Comparison of ENCODE assay signal across 13 cellular contexts in genomic region chr15:32823750-32824149, GRCh38.
"Had no signal": no experiment of that assay in that cellular context is flagged by ENCODE, and none has a peak within 500 bp of the region (broad histone marks: within the 10 kb centered on the region; RNA-seq: fewer than 3 reads in every experiment).

No MANE protein-coding gene starts in this region.

- H3K4me3 ChIP-seq: cardiac muscle cell, tibial artery had no signal

- H3K36me3 ChIP-seq: cardiac muscle cell, tibial artery had no signal

- DNase-seq: activated CD4-positive, alpha-beta memory T cell treated with anti-CD3 and anti-CD28 coated beads, Interleukin-2, amount 10 ng/mL, durations not matched to agents 7 days and 5 days; activated CD4-positive, alpha-beta T cell treated with anti-CD3 and anti-CD28 coated beads for 48 hours; activated CD4-positive, CD25-positive, alpha-beta regulatory T cell; activated CD8-positive, alpha-beta memory T cell treated with anti-CD3 and anti-CD28 coated beads, Interleukin-2, amount 10 ng/mL, durations not matched to agents 7 days and 5 days; dermis blood vessel endothelial cell; effector memory CD4-positive, alpha-beta T cell; mesendoderm; naive thymus-derived CD8-positive, alpha-beta T cell; stimulated activated naive CD8-positive, alpha-beta T cell treated with anti-CD3 and anti-CD28 coated beads, Interleukin-15, Interleukin-2, amounts not matched to agents 100 U/mL and 50 U/mL, for 24 hours; substantia nigra; tibial artery had no signal

- H3K9me3 ChIP-seq: tibial artery had no signal

- H3K27me3 ChIP-seq: cardiac muscle cell, tibial artery had no signal

- ATAC-seq: activated CD8-positive, alpha-beta memory T cell treated with anti-CD3 and anti-CD28 coated beads, Interleukin-2, amount 10 ng/mL, durations not matched to agents 7 days and 5 days; naive thymus-derived CD8-positive, alpha-beta T cell; stimulated activated naive CD8-positive, alpha-beta T cell treated with anti-CD3 and anti-CD28 coated beads, Interleukin-15, Interleukin-2, amounts not matched to agents 100 U/mL and 50 U/mL, for 24 hours had no signal

- H3K9me3 Mint-ChIP-seq: activated CD4-positive, alpha-beta memory T cell treated with anti-CD3 and anti-CD28 coated beads, Interleukin-2, amount 10 ng/mL, durations not matched to agents 7 days and 5 days; naive thymus-derived CD8-positive, alpha-beta T cell had no signal

- H3K4me3 Mint-ChIP-seq: activated CD4-positive, alpha-beta memory T cell treated with anti-CD3 and anti-CD28 coated beads, Interleukin-2, amount 10 ng/mL, durations not matched to agents 7 days and 5 days; activated CD8-positive, alpha-beta memory T cell treated with anti-CD3 and anti-CD28 coated beads, Interleukin-2, amount 10 ng/mL, durations not matched to agents 7 days and 5 days; activated naive CD8-positive, alpha-beta T cell; naive thymus-derived CD8-positive, alpha-beta T cell had no signal

- H3K4me1 ChIP-seq: tibial artery had no signal

- H3K27ac ChIP-seq: cardiac muscle cell, tibial artery had no signal

- H3K27ac Mint-ChIP-seq: activated CD4-positive, alpha-beta memory T cell treated with anti-CD3 and anti-CD28 coated beads, Interleukin-2, amount 10 ng/mL, durations not matched to agents 7 days and 5 days; activated CD8-positive, alpha-beta memory T cell treated with anti-CD3 and anti-CD28 coated beads, Interleukin-2, amount 10 ng/mL, durations not matched to agents 7 days and 5 days; activated naive CD8-positive, alpha-beta T cell; naive thymus-derived CD8-positive, alpha-beta T cell had no signal

- H3K36me3 Mint-ChIP-seq: activated CD8-positive, alpha-beta memory T cell treated with anti-CD3 and anti-CD28 coated beads, Interleukin-2, amount 10 ng/mL, durations not matched to agents 7 days and 5 days; activated naive CD8-positive, alpha-beta T cell had no signal

- H3K4me1 Mint-ChIP-seq: activated CD4-positive, alpha-beta memory T cell treated with anti-CD3 and anti-CD28 coated beads, Interleukin-2, amount 10 ng/mL, durations not matched to agents 7 days and 5 days; activated CD8-positive, alpha-beta memory T cell treated with anti-CD3 and anti-CD28 coated beads, Interleukin-2, amount 10 ng/mL, durations not matched to agents 7 days and 5 days had no signal
